ENCODE assay signal across 9 cellular contexts in the genomic region with DNA sequence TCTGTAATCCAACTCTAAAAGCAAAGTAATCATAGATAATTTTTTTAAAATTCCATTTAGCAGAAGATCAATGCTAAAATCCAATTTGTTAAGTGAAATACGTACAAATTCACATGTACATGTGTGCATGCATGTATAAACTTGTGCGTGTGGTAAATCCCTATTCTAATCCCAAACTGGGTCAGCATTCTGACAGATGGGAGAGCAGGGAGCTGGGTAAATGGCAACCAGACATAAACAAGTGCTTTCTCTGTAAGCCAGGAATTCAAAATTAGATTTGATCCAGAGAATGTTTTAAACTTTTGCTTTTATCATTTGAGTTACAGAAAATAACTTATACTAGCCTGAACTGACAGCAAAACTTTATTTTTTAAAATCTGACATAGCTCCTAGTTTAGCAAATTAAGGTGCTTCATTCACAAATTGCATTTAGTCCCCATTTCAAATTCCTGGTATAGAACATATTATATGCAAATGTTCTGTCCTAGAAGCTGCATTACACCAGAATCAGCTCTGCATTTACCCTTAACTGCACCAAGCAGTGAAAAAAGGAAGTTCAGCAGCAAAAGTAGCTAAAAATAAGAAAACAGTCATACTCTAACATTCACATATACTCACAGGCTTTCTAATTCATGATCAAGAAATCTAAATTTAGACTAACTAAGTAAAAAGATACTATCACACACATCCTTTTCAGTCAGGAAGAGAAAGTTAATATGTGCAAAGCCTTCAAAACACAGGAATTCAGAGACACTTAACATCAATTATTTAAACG. TPM values are rescaled to one million over a fixed set of nuclear protein-coding genes. Genes with fewer than 3 reads are reported as not detected.
DNase-seq lines count a peak whose midpoint lies in the region; ATAC-seq lines count a peak whose summit lies in the region.
"Had no signal": no experiment of that assay in that cellular context is flagged by ENCODE, and none has a peak within 500 bp of the region (broad histone marks: within the 10 kb centered on the region; RNA-seq: fewer than 3 reads in every experiment).

No MANE protein-coding gene starts in this region.

- H4K8ac ChIP-seq in mesenchymal stem cell (ENCODE audit: low read length) = no peak overlapping the region

- H2BK5ac ChIP-seq in mesenchymal stem cell (ENCODE audit: low read depth, low read length, poor library complexity, severe bottlenecking) = no peak overlapping the region

- H3K36me3 Mint-ChIP-seq in activated naive CD4-positive, alpha-beta T cell treated with anti-CD3 and anti-CD28 coated beads for 36 hours (ENCODE audit: low read depth) = peaks cover 1% of the 10 kb centered on the region

- H3K27me3 Mint-ChIP-seq in activated naive CD4-positive, alpha-beta T cell treated with anti-CD3 and anti-CD28 coated beads for 36 hours (ENCODE audit: low read depth) = no peaks in the 10 kb centered on the region

- no peak overlapping the region for H3K4me3 ChIP-seq in mesenchymal stem cell (ENCODE audit: insufficient read depth in 1 of 2, low read depth in 1 of 2, low read length in 2 of 2)
- H3K4me3 ChIP-seq: thoracic aorta had no signal

- peak overlapping the region; percentile 37 for H3K9ac ChIP-seq in mesenchymal stem cell (ENCODE audit: low read length)

- WGBS in mesenchymal stem cell = no CpG with 5 or more reads among the region's 3 CpGs

- H3K9me3 ChIP-seq in mesenchymal stem cell (ENCODE audit: control insufficient read depth, low read length) = no peaks in the 10 kb centered on the region
- H3K9me3 ChIP-seq: thoracic aorta had no signal

- no peak overlapping the region for H2AFZ ChIP-seq in mesenchymal stem cell (ENCODE audit: low read depth, low read length)

- H3K27ac ChIP-seq in mesenchymal stem cell (ENCODE audit: low read length, poor library complexity, severe bottlenecking) = no peak overlapping the region
- H3K27ac ChIP-seq: thoracic aorta had no signal

- ATAC-seq in HG03025 (IDR thresholded peaks at IDR 0.05; ENCODE audit: low FRiP score, unreplicated experiment) = peak; percentile 85

- no peaks in the 10 kb centered on the region for H3K27me3 ChIP-seq in mesenchymal stem cell (ENCODE audit: control insufficient read depth in 1 of 2, insufficient read depth in 1 of 2, low read length in 2 of 2)

- H3K36me3 ChIP-seq in mesenchymal stem cell (ENCODE audit: control insufficient read depth in 1 of 2, insufficient read depth in 2 of 2, low read depth in 1 of 2, low read length in 2 of 2) = no peaks in the 10 kb centered on the region
- H3K36me3 ChIP-seq: thoracic aorta had no signal

- no peak overlapping the region for H4K91ac ChIP-seq in mesenchymal stem cell (ENCODE audit: low read length)

- H3K4me3 Mint-ChIP-seq in activated naive CD4-positive, alpha-beta T cell treated with anti-CD3 and anti-CD28 coated beads for 36 hours = peak overlapping the region; percentile 11

- no peaks in the 10 kb centered on the region for H3K4me1 ChIP-seq in mesenchymal stem cell (ENCODE audit: control insufficient read depth, insufficient read depth, low read depth, low read length)

- no peak overlapping the region for H2BK15ac ChIP-seq in mesenchymal stem cell (ENCODE audit: low read depth, poor library complexity, severe bottlenecking)

- peaks cover 1% of the 10 kb centered on the region for H3K9me3 Mint-ChIP-seq in activated naive CD4-positive, alpha-beta T cell treated with anti-CD3 and anti-CD28 coated beads for 36 hours

- H3K4me1 Mint-ChIP-seq in activated naive CD4-positive, alpha-beta T cell treated with anti-CD3 and anti-CD28 coated beads for 36 hours (ENCODE audit: low read depth) = peaks cover 50% of the 10 kb centered on the region

- CTCF ChIA-PET in activated naive CD4-positive, alpha-beta T cell treated with anti-CD3 and anti-CD28 coated beads for 36 hours (lab: Charles Lee) = interaction anchor here (1.0 to 1.3 kb wide), 3 partner anchors 9 to 32 kb away, joined by 3 to 5 read pairs (median 4); no protein-coding TSS in a partner anchor

- DNase-seq in activated naive CD4-positive, alpha-beta T cell treated with anti-CD3 and anti-CD28 coated beads for 36 hours = no peak
- no peak for DNase-seq in activated naive CD4-positive, alpha-beta T cell treated with anti-CD3 and anti-CD28 coated beads, Interleukin-2, amount 50 U/mL, for 16 hours
- peak; percentile 14 for DNase-seq in RPMI8226
- DNase-seq in mesenchymal stem cell = peak; percentile 23
- no peak for DNase-seq in epidermal melanocyte (ENCODE audit: insufficient read length, low spot score)
- DNase-seq in DMS153 (lab: John Stamatoyannopoulos, UW) = no peak
- no peak for DNase-seq in HPDE6-E6E7 (ENCODE audit: extremely low spot score)

- H2BK12ac ChIP-seq in mesenchymal stem cell (ENCODE audit: low read length in 2 of 2) = no peak overlapping the region

- H3K4ac ChIP-seq in mesenchymal stem cell (ENCODE audit: low read depth in 1 of 2, low read length in 2 of 2) = no peak overlapping the region

- intact Hi-C loops in activated naive CD4-positive, alpha-beta T cell treated with anti-CD3 and anti-CD28 coated beads for 36 hours (cut with micrococcal nuclease) = loop anchor here (1.0 to 2.0 kb wide), 4 partner anchors 11 to 35 kb away; no protein-coding TSS in a partner anchor

- H3K14ac ChIP-seq in mesenchymal stem cell (ENCODE audit: low read length in 2 of 2) = no peak overlapping the region

- no peak overlapping the region for H3K18ac ChIP-seq in mesenchymal stem cell (ENCODE audit: low read depth in 1 of 2, low read length in 2 of 2)

- H3K79me1 ChIP-seq in mesenchymal stem cell (replicated peaks; ENCODE audit: low read length, poor library complexity, severe bottlenecking) = peaks cover 8% of the 10 kb centered on the region

- H2BK120ac ChIP-seq in mesenchymal stem cell (ENCODE audit: low read depth, low read length) = no peak overlapping the region

- H3K4me2 ChIP-seq in mesenchymal stem cell (ENCODE audit: low read length, poor library complexity, severe bottlenecking) = no peak overlapping the region

- H2AK5ac ChIP-seq in mesenchymal stem cell (ENCODE audit: low read length, severe bottlenecking) = no peak overlapping the region

- H3K23ac ChIP-seq in mesenchymal stem cell (ENCODE audit: low read length in 2 of 2) = no peak overlapping the region

- peak overlapping the region; percentile 65 for H3K27ac Mint-ChIP-seq in activated naive CD4-positive, alpha-beta T cell treated with anti-CD3 and anti-CD28 coated beads for 36 hours

RNA-seq across cellular contexts. Expression of a gene that starts 32.6 kb away (rescaled TPM):
- total RNA-seq in activated naive CD4-positive, alpha-beta T cell treated with anti-CD3 and anti-CD28 coated beads for 36 hours = 1 to 10 TPM; 8.3 to 8.5 TPM
- 13.1 TPM for polyA plus RNA-seq in mesenchymal stem cell (2013, experiment 1 of 2)
- 13.9 TPM for polyA plus RNA-seq in mesenchymal stem cell (2013, experiment 2 of 2)

Comparison
In these comparisons a context has a peak if more than half of its experiments do, and no peak if none do; other contexts are left out.
1. DNase-seq: peak in RPMI8226 (single experiment) and mesenchymal stem cell (single experiment); none in activated naive CD4-positive, alpha-beta T cell treated with anti-CD3 and anti-CD28 coated beads for 36 hours (single experiment), activated naive CD4-positive, alpha-beta T cell treated with anti-CD3 and anti-CD28 coated beads, Interleukin-2, amount 50 U/mL, for 16 hours (single experiment), epidermal melanocyte (single experiment), DMS153 (single experiment) and HPDE6-E6E7 (single experiment).